In genomic region chrX:40474205-40474626, GRCh38 we compare ENCODE assay signal across 10 cellular contexts.
DNase-seq lines count a peak whose midpoint lies in the region; ATAC-seq and TF ChIP-seq lines count a peak whose summit lies in the region.
"Had no signal": no experiment of that assay in that cellular context is flagged by ENCODE, and none has a peak within 500 bp of the region (broad histone marks: within the 10 kb centered on the region; RNA-seq: fewer than 3 reads in every experiment).

No MANE protein-coding gene starts in this region.

- POLR2A ChIA-PET in RWPE1 (lab: Yijun Ruan, JAX; ENCODE audit: low non-redundant PET), result no interaction called here

- no peaks in the 10 kb centered on the region for H3K9me3 ChIP-seq in hepatocyte (ENCODE audit: low read depth)
- peaks cover 0 to under 1% (median 0%) of the 10 kb centered on the region in 4 donors for H3K9me3 ChIP-seq in upper lobe of left lung
- H3K9me3 ChIP-seq: ascending aorta had no signal

- H3K79me2 ChIP-seq in hepatocyte, result no peaks in the 10 kb centered on the region

- DNase-seq in SIG-M5 treated with dmso at 0.1 percent for 504 hours (lab: John Stamatoyannopoulos, UW; ENCODE audit: unreplicated experiment) (peak; percentile 17), SIG-M5 (lab: John Stamatoyannopoulos, UW) (no peak), RWPE1 (ENCODE audit: low spot score) (peak; percentile 21), hepatocyte (ENCODE audit: low spot score) (peak; percentile 90), upper lobe of left lung (peak; percentile 52 to 58), lower leg skin (ENCODE audit: low spot score in 2 of 2) (no peak), CD1c-positive myeloid dendritic cell (ENCODE audit: extremely low spot score) (no peak)
- DNase-seq in stimulated activated naive CD8-positive, alpha-beta T cell treated with anti-CD3 and anti-CD28 coated beads, Interleukin-15, Interleukin-2, amounts not matched to agents 100 U/mL and 50 U/mL, for 24 hours, result no peak
- DNase-seq: Karpas-422 had no signal

- H3K27ac ChIP-seq in RWPE1 (no peak overlapping the region), hepatocyte (peak overlapping the region; percentile 84), upper lobe of left lung (no peak overlapping the region)
- H3K27ac ChIP-seq: ascending aorta had no signal

- H3K4me3 ChIP-seq in hepatocyte (no peak overlapping the region), upper lobe of left lung (no peak overlapping the region), lower leg skin (ENCODE audit: low read depth, poor library complexity, severe bottlenecking) (no peak overlapping the region)
- H3K4me3 ChIP-seq: ascending aorta had no signal

- H3K4me2 ChIP-seq in hepatocyte, result peak overlapping the region; percentile 46

- TF ChIP-seq POLR2A in upper lobe of left lung (IDR thresholded peaks at IDR 0.05), result no peak
- no peak for TF ChIP-seq POLR2A in lower leg skin (IDR thresholded peaks at IDR 0.05)

- no peaks in the 10 kb centered on the region for H3K36me3 ChIP-seq in hepatocyte (replicated peaks; ENCODE audit: insufficient read depth, low read depth)
- no peaks in the 10 kb centered on the region for H3K36me3 ChIP-seq in upper lobe of left lung
- H3K36me3 ChIP-seq: ascending aorta had no signal

- H3K4me1 ChIP-seq in hepatocyte (ENCODE audit: insufficient read depth) (peaks cover 18% of the 10 kb centered on the region), upper lobe of left lung (peaks cover 0 to 9% (median 0%) of the 10 kb centered on the region in 4 donors)
- H3K4me1 ChIP-seq: ascending aorta had no signal

- WGBS in hepatocyte (ENCODE audit: low lambda C conversion rate, missing lambda C conversion rate), result 20% methylated on average over 14 of the region's 14 CpGs
- WGBS in upper lobe of left lung, 2 donors, result 54 to 70% methylated on average over 5 to 11 of the region's 14 CpGs
- WGBS in lower leg skin, 2 donors, result 25% methylated on average over 14 of the region's 14 CpGs; no CpG with 5 or more reads in 1 of the 2 donors

- H3K27me3 ChIP-seq in hepatocyte (no peaks in the 10 kb centered on the region), upper lobe of left lung (no peaks in the 10 kb centered on the region)
- H3K27me3 ChIP-seq: ascending aorta had no signal

- CTCF ChIA-PET in RWPE1 (lab: Yijun Ruan, JAX), result no interaction called here

- no peaks in the 10 kb centered on the region for H3K9me2 ChIP-seq in hepatocyte (replicated peaks; ENCODE audit: insufficient read depth)

- TF ChIP-seq CTCF in RWPE1 (conservative IDR thresholded peaks at IDR 0.05; ENCODE audit: low read depth), result no peak
- TF ChIP-seq CTCF in hepatocyte (IDR thresholded peaks at IDR 0.05; ENCODE audit: poor library complexity), result no peak
- TF ChIP-seq CTCF in upper lobe of left lung (IDR thresholded peaks at IDR 0.05), result no peak
- TF ChIP-seq CTCF in lower leg skin (IDR thresholded peaks at IDR 0.05), result no peak

- no peak for TF ChIP-seq EP300 in upper lobe of left lung (IDR thresholded peaks at IDR 0.05)

- H2AFZ ChIP-seq in hepatocyte, result no peak overlapping the region

- no peak for ATAC-seq in upper lobe of left lung (ENCODE audit: low FRiP score in 2 of 2)
- no peak for ATAC-seq in stimulated activated naive CD8-positive, alpha-beta T cell treated with anti-CD3 and anti-CD28 coated beads, Interleukin-15, Interleukin-2, amounts not matched to agents 100 U/mL and 50 U/mL, for 24 hours

- no peaks in the 10 kb centered on the region for H4K20me1 ChIP-seq in hepatocyte (ENCODE audit: insufficient read depth, poor library complexity, severe bottlenecking)

- intact Hi-C loops in lower leg skin (cut with DNase I; ENCODE audit: low total_unique reads), result no loop called here

Comparison
In these comparisons a context has a peak if more than half of its experiments do, and no peak if none do; other contexts are left out.
1. DNase-seq: peak in SIG-M5 treated with dmso at 0.1 percent for 504 hours (single experiment), RWPE1 (single experiment), hepatocyte (single experiment) and upper lobe of left lung (2 of 2); none in SIG-M5 (single experiment), stimulated activated naive CD8-positive, alpha-beta T cell treated with anti-CD3 and anti-CD28 coated beads, Interleukin-15, Interleukin-2, amounts not matched to agents 100 U/mL and 50 U/mL, for 24 hours (single experiment), lower leg skin (0 of 2) and CD1c-positive myeloid dendritic cell (single experiment).